17 cellular contexts compared by ENCODE assay signal in the genomic region with DNA sequence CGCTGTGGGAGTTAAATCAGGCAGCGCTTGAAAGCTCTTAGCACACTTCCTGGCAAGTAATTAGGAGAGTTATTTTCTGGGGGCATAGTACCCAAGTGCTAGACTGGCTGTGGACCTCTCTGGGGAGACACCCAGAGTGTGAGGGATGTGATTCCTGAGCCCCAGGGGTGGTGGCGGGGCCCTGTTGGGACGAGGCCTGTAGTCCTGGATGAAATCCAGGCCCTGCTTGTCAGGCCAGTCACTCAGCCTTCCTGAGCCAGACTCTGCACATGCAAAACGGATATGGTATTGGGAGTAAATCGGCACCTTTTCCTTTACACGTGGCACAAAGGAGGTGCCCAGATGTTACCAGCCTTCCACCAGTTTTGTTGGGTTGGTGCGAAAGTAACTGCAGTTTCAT. TPM values are rescaled to one million over a fixed set of nuclear protein-coding genes. Genes with fewer than 3 reads are reported as not detected.
DNase-seq lines count a peak whose midpoint lies in the region; ATAC-seq and TF ChIP-seq lines count a peak whose summit lies in the region.
"Had no signal": no experiment of that assay in that cellular context is flagged by ENCODE, and none has a peak within 500 bp of the region (broad histone marks: within the 10 kb centered on the region; RNA-seq: fewer than 3 reads in every experiment).

No MANE protein-coding gene starts in this region.

- no peaks in the 10 kb centered on the region for H3K9me3 ChIP-seq in heart right ventricle
- no peaks in the 10 kb centered on the region for H3K9me3 ChIP-seq in right cardiac atrium (ENCODE audit: control insufficient read depth, low read length)
- H3K9me3 ChIP-seq in left ventricle myocardium inferior (replicated peaks), result no peaks in the 10 kb centered on the region
- H3K9me3 ChIP-seq: BLaER1 had no signal

- H3K36me3 ChIP-seq in heart right ventricle, result peaks cover 0 to 100% (median 70%) of the 10 kb centered on the region in 9 donors
- H3K36me3 ChIP-seq in left ventricle myocardium inferior, result peaks cover 100% of the 10 kb centered on the region

- no peaks in the 10 kb centered on the region for H3K27me3 Mint-ChIP-seq in activated CD8-positive, alpha-beta memory T cell treated with anti-CD3 and anti-CD28 coated beads, Interleukin-2, amount 10 ng/mL, durations not matched to agents 7 days and 5 days
- H3K27me3 Mint-ChIP-seq: CD4-positive, alpha-beta memory T cell; IgD-negative memory B cell had no signal

- CTCF ChIA-PET in activated CD8-positive, alpha-beta memory T cell treated with anti-CD3 and anti-CD28 coated beads, Interleukin-2, amount 10 ng/mL, durations not matched to agents 7 days and 5 days (lab: Charles Lee), result interaction anchor here (1.2 kb wide), 1 partner anchor 404 kb away, joined by 4 read pairs; no protein-coding TSS in a partner anchor

- H3K9me3 Mint-ChIP-seq in activated CD8-positive, alpha-beta memory T cell treated with anti-CD3 and anti-CD28 coated beads, Interleukin-2, amount 10 ng/mL, durations not matched to agents 7 days and 5 days (ENCODE audit: low read depth), result no peaks in the 10 kb centered on the region
- H3K9me3 Mint-ChIP-seq: CD14-positive monocyte; CD4-positive, alpha-beta memory T cell; IgD-negative memory B cell had no signal

- H3K4me1 ChIP-seq in heart right ventricle (peaks cover 0 to 13% (median 0%) of the 10 kb centered on the region in 9 donors), right cardiac atrium (ENCODE audit: control insufficient read depth, insufficient read depth, low read length) (no peaks in the 10 kb centered on the region), left ventricle myocardium inferior (peaks cover 25% of the 10 kb centered on the region)
- H3K4me1 ChIP-seq: BLaER1 had no signal

- ATAC-seq in activated CD8-positive, alpha-beta memory T cell treated with anti-CD3 and anti-CD28 coated beads, Interleukin-2, amount 10 ng/mL, durations not matched to agents 7 days and 5 days, result no peak
- ATAC-seq in heart right ventricle (peak in 5 of 8 donors; percentile 64 to 77 (median 70)), right cardiac atrium (no peak)
- ATAC-seq: GM23338, HepG2 had no signal

- peaks cover 40% of the 10 kb centered on the region for H3K36me3 Mint-ChIP-seq in activated CD8-positive, alpha-beta memory T cell treated with anti-CD3 and anti-CD28 coated beads, Interleukin-2, amount 10 ng/mL, durations not matched to agents 7 days and 5 days

- no peaks in the 10 kb centered on the region for H3K4me1 Mint-ChIP-seq in activated CD8-positive, alpha-beta memory T cell treated with anti-CD3 and anti-CD28 coated beads, Interleukin-2, amount 10 ng/mL, durations not matched to agents 7 days and 5 days
- H3K4me1 Mint-ChIP-seq: CD14-positive monocyte, GM23338, IgD-negative memory B cell had no signal

- H3K4me3 ChIP-seq in heart right ventricle, result no peak overlapping the region
- no peak overlapping the region for H3K4me3 ChIP-seq in right cardiac atrium (ENCODE audit: low read length)
- H3K4me3 ChIP-seq in left ventricle myocardium inferior, result no peak overlapping the region
- H3K4me3 ChIP-seq: BLaER1, GM23338 had no signal

- H3K27ac ChIP-seq in heart right ventricle (no peak overlapping the region), right cardiac atrium (ENCODE audit: low read length) (no peak overlapping the region), left ventricle myocardium inferior (replicated peaks) (peak overlapping the region; percentile 33)
- H3K27ac ChIP-seq: BLaER1 had no signal

- intact Hi-C loops in heart right ventricle (cut with DNase I), result no loop called here
- intact Hi-C loops in right cardiac atrium (cut with DNase I), result no loop called here
- intact Hi-C loops in left ventricle myocardium inferior (cut with micrococcal nuclease), result no loop called here

- no peak overlapping the region for H3K27ac Mint-ChIP-seq in activated CD8-positive, alpha-beta memory T cell treated with anti-CD3 and anti-CD28 coated beads, Interleukin-2, amount 10 ng/mL, durations not matched to agents 7 days and 5 days
- H3K27ac Mint-ChIP-seq: CD14-positive monocyte; CD4-positive, alpha-beta memory T cell; GM23338; IgD-negative memory B cell had no signal

- H3K4me3 Mint-ChIP-seq in activated CD8-positive, alpha-beta memory T cell treated with anti-CD3 and anti-CD28 coated beads, Interleukin-2, amount 10 ng/mL, durations not matched to agents 7 days and 5 days, result no peak overlapping the region
- H3K4me3 Mint-ChIP-seq: CD14-positive monocyte; CD4-positive, alpha-beta memory T cell; GM23338; IgD-negative memory B cell had no signal

- 55 to 73% methylated on average over 8 of the region's 8 CpGs for WGBS in heart right ventricle, 2 donors
- WGBS in right cardiac atrium, result 84% methylated on average over 8 of the region's 8 CpGs

- H3K27me3 ChIP-seq in heart right ventricle (no peaks in the 10 kb centered on the region), right cardiac atrium (ENCODE audit: control insufficient read depth, insufficient read depth) (no peaks in the 10 kb centered on the region), left ventricle myocardium inferior (ENCODE audit: low read depth) (no peaks in the 10 kb centered on the region)
- H3K27me3 ChIP-seq: BLaER1 had no signal

- DNase-seq in activated CD8-positive, alpha-beta memory T cell treated with anti-CD3 and anti-CD28 coated beads, Interleukin-2, amount 50 U/mL, for 48 hours, result peak; percentile 26
- no peak for DNase-seq in activated CD8-positive, alpha-beta memory T cell treated with anti-CD3 and anti-CD28 coated beads, Interleukin-2, amount 10 ng/mL, durations not matched to agents 7 days and 5 days
- DNase-seq in heart right ventricle, result no peak
- DNase-seq in right cardiac atrium, result no peak
- no peak for DNase-seq in left ventricle myocardium inferior
- no peak for DNase-seq in activated CD4-positive, CD25-positive, alpha-beta regulatory T cell treated with anti-CD3 and anti-CD28 coated beads, Interleukin-2, amount 50 U/mL, for 72 hours
- no peak for DNase-seq in DMS153 (lab: John Stamatoyannopoulos, UW)
- DNase-seq: 8988T; CD4-positive, alpha-beta memory T cell; GDM1; HCEC 1CT had no signal

- TF ChIP-seq CTCF in heart right ventricle (IDR thresholded peaks at IDR 0.05) (no peak), left ventricle myocardium inferior (IDR thresholded peaks at IDR 0.05; ENCODE audit: borderline replicate concordance) (no peak)

RNA-seq across cellular contexts. Expression of gene TRRAP, which starts 31.2 kb away (rescaled TPM):
- total RNA-seq in activated CD8-positive, alpha-beta memory T cell treated with anti-CD3 and anti-CD28 coated beads, Interleukin-2, amount 10 ng/mL, durations not matched to agents 7 days and 5 days, result 10 to 100 TPM; 56.2 to 56.8 TPM
- 10 to 100 TPM; 14.6 to 25.1 (median 22.7) TPM for total RNA-seq in heart right ventricle
- polyA plus RNA-seq in heart right ventricle, result 10 to 100 TPM in 1 of 2 donors, 1 to 10 TPM in 1; 4.8 to 12.7 TPM
- total RNA-seq in right cardiac atrium, result 10 to 100 TPM; 17.6 to 26.1 (median 22.7) TPM
- 11.3 TPM for polyA plus RNA-seq in right cardiac atrium
- total RNA-seq in left ventricle myocardium inferior, result 15.5 TPM

RNA-seq across cellular contexts. Expression of gene TMEM130, which starts 39.7 kb away (rescaled TPM):
- total RNA-seq in activated CD8-positive, alpha-beta memory T cell treated with anti-CD3 and anti-CD28 coated beads, Interleukin-2, amount 10 ng/mL, durations not matched to agents 7 days and 5 days, result not detected
- 1 to 10 TPM in 1 of 10 donors, under 1 TPM in 1, not detected in 8; 0.29 to 1.5 TPM for total RNA-seq in heart right ventricle
- polyA plus RNA-seq in heart right ventricle, result under 1 TPM; 0.12 to 0.22 TPM
- under 1 TPM in 1 of 4 donors, not detected in 3; 0.58 TPM for total RNA-seq in right cardiac atrium
- polyA plus RNA-seq in right cardiac atrium, result 0.11 TPM
- not detected for total RNA-seq in left ventricle myocardium inferior
- total RNA-seq: A673; CD4-positive, alpha-beta memory T cell; HepG2 had no signal
- polyA plus RNA-seq: CD14-positive monocyte; CD4-positive, alpha-beta memory T cell; HepG2; IgD-negative memory B cell had no signal

Comparison
In these comparisons a context has a peak if more than half of its experiments do, and no peak if none do; other contexts are left out.
1. ATAC-seq: peak in heart right ventricle (5 of 8); none in activated CD8-positive, alpha-beta memory T cell treated with anti-CD3 and anti-CD28 coated beads, Interleukin-2, amount 10 ng/mL, durations not matched to agents 7 days and 5 days (single experiment) and right cardiac atrium (0 of 2).